Comparison of ENCODE assay signal across 19 cellular contexts in genomic region chr2:180655393-180655792, GRCh38.
"Had no signal": no experiment of that assay in that cellular context is flagged by ENCODE, and none has a peak within 500 bp of the region (broad histone marks: within the 10 kb centered on the region; RNA-seq: fewer than 3 reads in every experiment).

No MANE protein-coding gene starts in this region.

- H3K4me3 ChIP-seq: body of pancreas, neural progenitor cell, stomach, thyroid gland, vagina had no signal

- H3K4me1 Mint-ChIP-seq: activated naive CD4-positive, alpha-beta T cell treated with anti-CD3 and anti-CD28 coated beads, Interleukin-2, amount 10 ng/mL, durations not matched to agents 7 days and 5 days; activated T-helper 17 cell treated with anti-CD3 and anti-CD28 coated beads, Interleukin-2, amount 50 U/mL, for 72 hours; immature natural killer cell; neural progenitor cell had no signal

- H3K36me3 Mint-ChIP-seq: activated naive CD4-positive, alpha-beta T cell treated with anti-CD3 and anti-CD28 coated beads, Interleukin-2, amount 10 ng/mL, durations not matched to agents 7 days and 5 days; immature natural killer cell; neural progenitor cell had no signal

- ATAC-seq: activated T-helper 17 cell treated with anti-CD3 and anti-CD28 coated beads, Interleukin-2, amount 50 U/mL, for 72 hours; body of pancreas; effector memory CD8-positive, alpha-beta T cell had no signal

- H3K9ac ChIP-seq: neural progenitor cell, parathyroid adenoma had no signal

- H3K4me1 ChIP-seq: body of pancreas, neural progenitor cell, parathyroid adenoma, stomach, thyroid gland, vagina had no signal

- H3K36me3 ChIP-seq: neural progenitor cell, stomach, thyroid gland, vagina had no signal

- FAIRE-seq: TTC549 had no signal

- H3K4me3 Mint-ChIP-seq: activated naive CD4-positive, alpha-beta T cell treated with anti-CD3 and anti-CD28 coated beads, Interleukin-2, amount 10 ng/mL, durations not matched to agents 7 days and 5 days; activated T-helper 17 cell treated with anti-CD3 and anti-CD28 coated beads, Interleukin-2, amount 50 U/mL, for 72 hours; dendritic cell treated with granulocyte-macrophage colony-stimulating factor and Interleukin-4, amounts not matched to agents 40 ng/mL and 50 ng/mL, for 4 days; effector memory CD8-positive, alpha-beta T cell; immature natural killer cell; neural progenitor cell had no signal

- DNase-seq: activated CD4-positive, alpha-beta T cell treated with anti-CD3 and anti-CD28 coated beads, Interleukin-2, amount 50 U/mL, for 1 hour; activated CD4-positive, CD25-positive, alpha-beta regulatory T cell; activated naive CD4-positive, alpha-beta T cell treated with anti-CD3 and anti-CD28 coated beads, Interleukin-2, amount 10 ng/mL, durations not matched to agents 7 days and 5 days; activated T-cell treated with anti-CD3 and anti-CD28 coated beads for 4 hours; body of pancreas; effector memory CD8-positive, alpha-beta T cell; erythroblast; immature natural killer cell; retina; stimulated activated CD4-positive, alpha-beta T cell treated with anti-CD3 and anti-CD28 coated beads, Interleukin-4, amount 100 ng/mL, for 4 hours; stomach; T-helper 2 cell; thyroid gland had no signal

- H2AFZ ChIP-seq: neural progenitor cell, parathyroid adenoma had no signal

- H3K4me2 ChIP-seq: neural progenitor cell had no signal

- H3K27me3 ChIP-seq: body of pancreas, neural progenitor cell, stomach, thyroid gland, vagina had no signal

- H3K27ac Mint-ChIP-seq: activated naive CD4-positive, alpha-beta T cell treated with anti-CD3 and anti-CD28 coated beads, Interleukin-2, amount 10 ng/mL, durations not matched to agents 7 days and 5 days; activated T-helper 17 cell treated with anti-CD3 and anti-CD28 coated beads, Interleukin-2, amount 50 U/mL, for 72 hours; dendritic cell treated with granulocyte-macrophage colony-stimulating factor and Interleukin-4, amounts not matched to agents 40 ng/mL and 50 ng/mL, for 4 days; effector memory CD8-positive, alpha-beta T cell; immature natural killer cell; neural progenitor cell had no signal

- H3K9me3 ChIP-seq: body of pancreas, stomach, thyroid gland, vagina had no signal

- H3K9me3 Mint-ChIP-seq: activated naive CD4-positive, alpha-beta T cell treated with anti-CD3 and anti-CD28 coated beads, Interleukin-2, amount 10 ng/mL, durations not matched to agents 7 days and 5 days; activated T-helper 17 cell treated with anti-CD3 and anti-CD28 coated beads, Interleukin-2, amount 50 U/mL, for 72 hours; dendritic cell treated with granulocyte-macrophage colony-stimulating factor and Interleukin-4, amounts not matched to agents 40 ng/mL and 50 ng/mL, for 4 days; effector memory CD8-positive, alpha-beta T cell; neural progenitor cell had no signal

- H3K27ac ChIP-seq: body of pancreas, neural progenitor cell, parathyroid adenoma, stomach, thyroid gland, vagina had no signal

- H3K79me2 ChIP-seq: parathyroid adenoma had no signal
